ENCODE assay signal across 8 cellular contexts in the genomic region with DNA sequence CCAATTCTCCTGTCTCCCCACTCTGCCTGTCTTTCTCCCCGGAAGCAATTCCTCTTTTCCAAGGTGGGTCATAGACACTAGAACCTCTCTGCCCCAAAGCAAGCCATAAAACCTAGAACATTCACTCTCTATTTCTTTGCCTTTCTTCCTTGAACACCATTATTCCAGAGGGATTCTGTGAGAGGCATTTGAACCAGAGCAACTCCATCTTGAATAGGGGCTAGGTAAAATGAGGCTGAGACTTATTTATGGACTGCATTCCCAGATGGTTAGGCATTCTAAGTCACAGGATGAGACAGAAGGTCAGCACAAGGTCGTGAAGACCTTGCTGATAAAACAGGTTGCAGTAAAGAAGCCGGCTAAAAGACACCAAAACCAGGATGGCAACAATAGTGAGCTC. TPM values are rescaled to one million over a fixed set of nuclear protein-coding genes. Genes with fewer than 3 reads are reported as not detected.
"Had no signal": no experiment of that assay in that cellular context is flagged by ENCODE, and none has a peak within 500 bp of the region (broad histone marks: within the 10 kb centered on the region; RNA-seq: fewer than 3 reads in every experiment).

No MANE protein-coding gene starts in this region.

- DNase-seq: IMR-90, KBM-7, KG1 had no signal

- H3K27ac ChIP-seq: HL-60, KMS-11 had no signal

- ATAC-seq: HepG2 had no signal

- H3K9me3 Mint-ChIP-seq: IgD-negative memory B cell had no signal

- H3K4me3 Mint-ChIP-seq: IgD-negative memory B cell had no signal

- H3K4me1 Mint-ChIP-seq: IgD-negative memory B cell had no signal

- FAIRE-seq: HepG2, HTR-8/SVneo had no signal

- H3K4me2 ChIP-seq: KMS-11 had no signal

- H3K9ac ChIP-seq: KMS-11 had no signal

RNA-seq across cellular contexts. Expression of gene GPAT3, which starts 13.7 kb away (rescaled TPM):
- polyA plus RNA-seq: IgD-negative memory B cell had no signal
